In genomic region chr2:227780981-227781630, GRCh38 we compare ENCODE assay signal across 29 cellular contexts. TPM values are rescaled to one million over a fixed set of nuclear protein-coding genes. Genes with fewer than 3 reads are reported as not detected.
DNase-seq lines count a peak whose midpoint lies in the region; ATAC-seq and TF ChIP-seq lines count a peak whose summit lies in the region.
"Had no signal": no experiment of that assay in that cellular context is flagged by ENCODE, and none has a peak within 500 bp of the region (broad histone marks: within the 10 kb centered on the region; RNA-seq: fewer than 3 reads in every experiment).

No MANE protein-coding gene starts in this region.

- H3K27ac ChIP-seq in CD4-positive, CD25-positive, alpha-beta regulatory T cell (ENCODE audit: insufficient read depth, low read length, poor library complexity, severe bottlenecking) = no peak overlapping the region
- H3K27ac ChIP-seq in esophagus muscularis mucosa (replicated peaks in 1 of 4) = no peak overlapping the region
- H3K27ac ChIP-seq: BLaER1 treated with 17β-estradiol and CSF1 and Interleukin-3, amounts not matched to agents 10 nM and 100 nM; lower lobe of right lung; psoas muscle had no signal

- intact Hi-C loops in esophagus muscularis mucosa (cut with DNase I) = no loop called here

- DNase-seq in CD4-positive, CD25-positive, alpha-beta regulatory T cell = peak in 2 of 3 donors; percentile 43 to 44
- DNase-seq in NCI-H460 (ENCODE audit: extremely low read depth, low read depth) = peak; percentile 30
- DNase-seq in esophagus muscularis mucosa (ENCODE audit: extremely low spot score) = peak; percentile 68
- peak; percentile 41 for DNase-seq in renal cortical epithelial cell (ENCODE audit: low read depth)
- no peak for DNase-seq in stimulated activated CD4-positive, alpha-beta T cell treated with anti-CD3 and anti-CD28 coated beads, Interleukin-2, amount 100 ng/mL, for 24 hours
- DNase-seq in HCEC 1CT = no peak
- no peak for DNase-seq in KBM-7
- DNase-seq: activated CD4-positive, alpha-beta T cell treated with anti-CD3 and anti-CD28 coated beads for 1 hour; activated CD8-positive, alpha-beta T cell treated with anti-CD3 and anti-CD28 coated beads, Interleukin-2, amount 10 ng/mL, durations not matched to agents 7 days and 5 days; activated gamma-delta T cell; activated naive CD8-positive, alpha-beta T cell treated with anti-CD3 and anti-CD28 coated beads, Interleukin-2, amount 50 U/mL, for 24 hours; activated T-cell treated with anti-CD3 and anti-CD28 coated beads for 4 hours; effector CD4-positive, alpha-beta T cell; erythroblast; foreskin fibroblast; IMR-90; lower lobe of right lung; MM.1S; NCI-H1417 treated with DMSO at 0.1 percent for 48 hours; NCI-H2107; NCI-H446; PC-3; psoas muscle; SIG-M5 had no signal

- H3K36me3 Mint-ChIP-seq in CD4-positive, CD25-positive, alpha-beta regulatory T cell = no peaks in the 10 kb centered on the region
- H3K36me3 Mint-ChIP-seq: stimulated activated effector memory CD8-positive, alpha-beta T cell treated with anti-CD3 and anti-CD28 coated beads, Interleukin-12 subunit alpha, Interleukin-12 subunit beta, amount 100 ng/mL, for 72 hours had no signal

- H3K27me3 Mint-ChIP-seq in CD4-positive, CD25-positive, alpha-beta regulatory T cell = peaks cover 6% of the 10 kb centered on the region

- TF ChIP-seq EP300 in esophagus muscularis mucosa (IDR thresholded peaks at IDR 0.05) = no peak

- TF ChIP-seq CTCF in esophagus muscularis mucosa (IDR thresholded peaks at IDR 0.05) = no peak

- 74% methylated on average over 15 of the region's 15 CpGs for WGBS in esophagus muscularis mucosa

- TF ChIP-seq POLR2A in esophagus muscularis mucosa (IDR thresholded peaks at IDR 0.05; ENCODE audit: low read depth) = no peak

- no peaks in the 10 kb centered on the region for H3K4me1 ChIP-seq in CD4-positive, CD25-positive, alpha-beta regulatory T cell (ENCODE audit: control insufficient read depth, insufficient read depth, low read length, poor library complexity, severe bottlenecking)
- no peaks in the 10 kb centered on the region for H3K4me1 ChIP-seq in esophagus muscularis mucosa
- H3K4me1 ChIP-seq: psoas muscle had no signal

- no peak overlapping the region for H3K4me3 ChIP-seq in CD4-positive, CD25-positive, alpha-beta regulatory T cell (ENCODE audit: low read depth, low read length)
- no peak overlapping the region for H3K4me3 ChIP-seq in esophagus muscularis mucosa
- H3K4me3 ChIP-seq: BLaER1 treated with 17β-estradiol and CSF1 and Interleukin-3, amounts not matched to agents 10 nM and 100 nM; lower lobe of right lung; psoas muscle; smooth muscle cell had no signal

- no peaks in the 10 kb centered on the region for H3K27me3 ChIP-seq in CD4-positive, CD25-positive, alpha-beta regulatory T cell (ENCODE audit: control insufficient read depth, insufficient read depth, low read length)
- no peaks in the 10 kb centered on the region for H3K27me3 ChIP-seq in esophagus muscularis mucosa
- H3K27me3 ChIP-seq: BLaER1 treated with 17β-estradiol and CSF1 and Interleukin-3, amounts not matched to agents 10 nM and 100 nM had no signal

- peak overlapping the region; percentile 22 to 72 (median 44) for H3K4me3 Mint-ChIP-seq in CD4-positive, CD25-positive, alpha-beta regulatory T cell
- H3K4me3 Mint-ChIP-seq: activated CD8-positive, alpha-beta T cell treated with anti-CD3 and anti-CD28 coated beads, Interleukin-2, amount 10 ng/mL, durations not matched to agents 7 days and 5 days; activated naive CD8-positive, alpha-beta T cell treated with anti-CD3 and anti-CD28 coated beads, Interleukin-2, amount 50 U/mL, for 24 hours; stimulated activated effector memory CD8-positive, alpha-beta T cell treated with anti-CD3 and anti-CD28 coated beads, Interleukin-12 subunit alpha, Interleukin-12 subunit beta, amount 100 ng/mL, for 72 hours had no signal

- H3K9me3 ChIP-seq in CD4-positive, CD25-positive, alpha-beta regulatory T cell (ENCODE audit: control insufficient read depth in 2 of 2, low read length in 2 of 2) = no peaks in the 10 kb centered on the region
- no peaks in the 10 kb centered on the region for H3K9me3 ChIP-seq in esophagus muscularis mucosa
- H3K9me3 ChIP-seq: lower lobe of right lung, psoas muscle had no signal

- in situ Hi-C loops in KBM-7 (cut with MboI; ENCODE audit: low pct_unique_long_range_greater_than_20kb, low sequenced_read_pairs) = no loop called here

- no peak for ATAC-seq in CD4-positive, CD25-positive, alpha-beta regulatory T cell (ENCODE audit: low read depth in 2 of 2)
- ATAC-seq: activated CD8-positive, alpha-beta T cell treated with anti-CD3 and anti-CD28 coated beads, Interleukin-2, amount 10 ng/mL, durations not matched to agents 7 days and 5 days; activated naive CD8-positive, alpha-beta T cell treated with anti-CD3 and anti-CD28 coated beads, Interleukin-2, amount 50 U/mL, for 24 hours; lower lobe of right lung; PC-3; psoas muscle; stimulated activated effector memory CD8-positive, alpha-beta T cell treated with anti-CD3 and anti-CD28 coated beads, Interleukin-12 subunit alpha, Interleukin-12 subunit beta, amount 100 ng/mL, for 72 hours had no signal

- peak overlapping the region; percentile 63 to 87 (median 82) for H3K27ac Mint-ChIP-seq in CD4-positive, CD25-positive, alpha-beta regulatory T cell
- H3K27ac Mint-ChIP-seq: activated CD8-positive, alpha-beta T cell treated with anti-CD3 and anti-CD28 coated beads, Interleukin-2, amount 10 ng/mL, durations not matched to agents 7 days and 5 days; activated naive CD8-positive, alpha-beta T cell treated with anti-CD3 and anti-CD28 coated beads, Interleukin-2, amount 50 U/mL, for 24 hours; stimulated activated effector memory CD8-positive, alpha-beta T cell treated with anti-CD3 and anti-CD28 coated beads, Interleukin-12 subunit alpha, Interleukin-12 subunit beta, amount 100 ng/mL, for 72 hours had no signal

- peaks cover 5 to 25% (median 16%) of the 10 kb centered on the region in 4 donors for H3K4me1 Mint-ChIP-seq in CD4-positive, CD25-positive, alpha-beta regulatory T cell

- H3K36me3 ChIP-seq in CD4-positive, CD25-positive, alpha-beta regulatory T cell (ENCODE audit: control insufficient read depth, insufficient read depth, low read length) = no peaks in the 10 kb centered on the region
- H3K36me3 ChIP-seq in esophagus muscularis mucosa = no peaks in the 10 kb centered on the region
- H3K36me3 ChIP-seq: BLaER1 treated with 17β-estradiol and CSF1 and Interleukin-3, amounts not matched to agents 10 nM and 100 nM; lower lobe of right lung had no signal

- H3K9me3 Mint-ChIP-seq in CD4-positive, CD25-positive, alpha-beta regulatory T cell = peaks cover 0 to under 1% (median 0%) of the 10 kb centered on the region in 7 donors
- H3K9me3 Mint-ChIP-seq: activated naive CD8-positive, alpha-beta T cell treated with anti-CD3 and anti-CD28 coated beads, Interleukin-2, amount 50 U/mL, for 24 hours; stimulated activated effector memory CD8-positive, alpha-beta T cell treated with anti-CD3 and anti-CD28 coated beads, Interleukin-12 subunit alpha, Interleukin-12 subunit beta, amount 100 ng/mL, for 72 hours had no signal

RNA-seq across cellular contexts. Expression of gene CCL20, which starts 32.5 kb away (rescaled TPM):
- total RNA-seq in CD4-positive, CD25-positive, alpha-beta regulatory T cell = 3.7 TPM
- 1 to 10 TPM in 3 of 4 donors, under 1 TPM in 1; 0.94 to 2.3 (median 2.1) TPM for polyA plus RNA-seq in CD4-positive, CD25-positive, alpha-beta regulatory T cell
- total RNA-seq in NCI-H460 (2014; rRNA removed; shearing (Covaris generic)) = 7.1 and 10.8 TPM in 2 replicates
- 11.8 and 17.3 TPM in 2 replicates for polyA plus RNA-seq in NCI-H460 (2014; cell fraction: nucleus; rRNA removed)
- total RNA-seq in esophagus muscularis mucosa (1 to 10 TPM in 1 of 4 donors, not detected in 3; 3.5 TPM), renal cortical epithelial cell (1.4 and 204 TPM in 2 replicates)
- total RNA-seq: activated CD8-positive, alpha-beta T cell treated with anti-CD3 and anti-CD28 coated beads, Interleukin-2, amount 10 ng/mL, durations not matched to agents 7 days and 5 days; IMR-90 had no signal
- polyA plus RNA-seq: AG04450, IMR-90 had no signal

RNA-seq across cellular contexts. Expression of gene SCYGR8, which starts 35.4 kb away (rescaled TPM):
- not detected for total RNA-seq in CD4-positive, CD25-positive, alpha-beta regulatory T cell
- not detected for polyA plus RNA-seq in CD4-positive, CD25-positive, alpha-beta regulatory T cell
- total RNA-seq in NCI-H460 (2014; rRNA removed; shearing (Covaris generic)) = not detected in 2 replicates
- polyA plus RNA-seq in NCI-H460 (2014; cell fraction: nucleus; rRNA removed) = not detected in 2 replicates
- not detected for total RNA-seq in esophagus muscularis mucosa
- not detected in 2 replicates for total RNA-seq in renal cortical epithelial cell
- total RNA-seq: activated CD8-positive, alpha-beta T cell treated with anti-CD3 and anti-CD28 coated beads, Interleukin-2, amount 10 ng/mL, durations not matched to agents 7 days and 5 days; IMR-90; lower lobe of right lung; PC-3; psoas muscle; smooth muscle cell; T-helper 1 cell treated with Interleukin-12 subunit alpha and Interleukin-12 subunit beta and Interleukin-4 antibody, amounts not matched to agents 30 ng/mL and 1 ng/mL, for 36 hours had no signal
- polyA plus RNA-seq: AG04450, IMR-90, psoas muscle, smooth muscle cell had no signal

RNA-seq across cellular contexts. Expression of gene SCYGR7, which starts 53.0 kb away (rescaled TPM):
- not detected for total RNA-seq in CD4-positive, CD25-positive, alpha-beta regulatory T cell
- not detected for polyA plus RNA-seq in CD4-positive, CD25-positive, alpha-beta regulatory T cell
- total RNA-seq in NCI-H460 (2014; rRNA removed; shearing (Covaris generic)) = not detected in 2 replicates
- not detected in 2 replicates for polyA plus RNA-seq in NCI-H460 (2014; cell fraction: nucleus; rRNA removed)
- total RNA-seq in esophagus muscularis mucosa = not detected
- not detected in 2 replicates for total RNA-seq in renal cortical epithelial cell
- total RNA-seq: activated CD8-positive, alpha-beta T cell treated with anti-CD3 and anti-CD28 coated beads, Interleukin-2, amount 10 ng/mL, durations not matched to agents 7 days and 5 days; IMR-90; lower lobe of right lung; PC-3; psoas muscle; smooth muscle cell; T-helper 1 cell treated with Interleukin-12 subunit alpha and Interleukin-12 subunit beta and Interleukin-4 antibody, amounts not matched to agents 30 ng/mL and 1 ng/mL, for 36 hours had no signal
- polyA plus RNA-seq: AG04450, IMR-90, psoas muscle, smooth muscle cell had no signal

RNA-seq across cellular contexts. Expression of gene SCYGR6, which starts 56.5 kb away (rescaled TPM):
- total RNA-seq in CD4-positive, CD25-positive, alpha-beta regulatory T cell = not detected
- polyA plus RNA-seq in CD4-positive, CD25-positive, alpha-beta regulatory T cell = not detected
- total RNA-seq in NCI-H460 (2014; rRNA removed; shearing (Covaris generic)) = not detected in 2 replicates
- polyA plus RNA-seq in NCI-H460 (2014; cell fraction: nucleus; rRNA removed) = not detected in 2 replicates
- total RNA-seq in esophagus muscularis mucosa = not detected
- total RNA-seq in renal cortical epithelial cell = not detected in 2 replicates
- total RNA-seq: activated CD8-positive, alpha-beta T cell treated with anti-CD3 and anti-CD28 coated beads, Interleukin-2, amount 10 ng/mL, durations not matched to agents 7 days and 5 days; IMR-90; lower lobe of right lung; PC-3; psoas muscle; smooth muscle cell; T-helper 1 cell treated with Interleukin-12 subunit alpha and Interleukin-12 subunit beta and Interleukin-4 antibody, amounts not matched to agents 30 ng/mL and 1 ng/mL, for 36 hours had no signal
- polyA plus RNA-seq: AG04450, IMR-90, psoas muscle, smooth muscle cell had no signal

Comparison
In these comparisons a context has a peak if more than half of its experiments do, and no peak if none do; other contexts are left out.
1. DNase-seq: peak in CD4-positive, CD25-positive, alpha-beta regulatory T cell (2 of 3), NCI-H460 (single experiment), esophagus muscularis mucosa (single experiment) and renal cortical epithelial cell (single experiment); none in stimulated activated CD4-positive, alpha-beta T cell treated with anti-CD3 and anti-CD28 coated beads, Interleukin-2, amount 100 ng/mL, for 24 hours (0 of 2), HCEC 1CT (single experiment) and KBM-7 (single experiment).